ENCODE assay signal across 1 cellular context in genomic region chr19:4267101-4267900, GRCh38.
TF ChIP-seq lines count a peak whose summit lies in the region.

No MANE protein-coding gene starts in this region.

TF ChIP-seq in SK-N-SH, 30 proteins besides CTCF, POLR2A, EP300 and RAD21 (continued from another document):
- no peak for TF ChIP-seq USF2 (IDR thresholded peaks at IDR 0.05; ENCODE audit: borderline replicate concordance, low read depth, low read length)
- TF ChIP-seq SMC3 (IDR thresholded peaks at IDR 0.05; ENCODE audit: low read depth, low read length), result peak; percentile 46; the same call in 1 of the 2 replicates
- no peak for TF ChIP-seq NFIC (IDR thresholded peaks at IDR 0.05; ENCODE audit: borderline replicate concordance)
- TF ChIP-seq MXI1 (IDR thresholded peaks at IDR 0.05; ENCODE audit: low read depth, low read length), result no peak
- no peak for TF ChIP-seq MEF2A (IDR thresholded peaks at IDR 0.05; ENCODE audit: borderline replicate concordance, low read depth)
- no peak for TF ChIP-seq MAX (IDR thresholded peaks at IDR 0.05; ENCODE audit: low read depth)
TF ChIP-seq in SK-N-SH: peak in this region for 1.
